Comparison of ENCODE assay signal across 8 cellular contexts in the genomic region with DNA sequence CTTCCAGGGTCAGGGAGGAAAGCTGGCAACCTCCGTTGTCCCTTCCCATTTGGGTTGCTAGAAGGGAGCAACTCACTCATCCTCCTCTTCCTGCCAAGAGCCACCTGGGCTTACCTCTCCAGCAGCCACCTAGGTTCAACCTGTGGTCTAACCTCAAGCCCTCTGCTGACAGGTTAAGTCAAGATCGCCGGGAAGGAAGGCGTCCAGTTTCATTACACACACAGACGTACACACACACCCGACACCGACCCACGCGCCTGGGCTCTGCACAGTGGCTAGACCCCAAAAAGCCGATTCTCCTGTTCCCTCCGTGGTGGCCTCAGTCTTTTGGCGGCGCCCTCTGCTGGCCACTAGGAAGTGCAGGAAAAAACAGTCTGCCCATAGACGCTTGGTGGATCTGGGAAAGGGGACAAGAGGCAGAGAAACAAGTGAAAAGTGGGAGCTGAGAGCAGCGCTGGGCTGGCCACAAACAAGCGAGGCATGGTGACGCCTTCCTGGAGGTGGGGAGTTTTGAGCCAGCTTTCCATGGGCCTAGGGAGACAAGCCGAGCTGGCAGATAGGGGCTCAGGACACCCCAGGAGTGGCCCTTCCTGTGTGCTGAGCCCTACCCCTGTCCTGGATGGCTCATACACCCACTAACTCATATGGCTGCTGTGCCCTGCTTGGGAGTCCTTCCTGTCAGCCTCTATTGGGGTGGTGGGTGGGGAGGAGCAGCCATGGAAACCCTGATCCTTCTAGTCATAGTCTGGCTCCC. TPM values are rescaled to one million over a fixed set of nuclear protein-coding genes. Genes with fewer than 3 reads are reported as not detected.
DNase-seq lines count a peak whose midpoint lies in the region; ATAC-seq and TF ChIP-seq lines count a peak whose summit lies in the region.

No MANE protein-coding gene starts in this region.

- no peak overlapping the region for H3K27ac Mint-ChIP-seq in CD8-positive, alpha-beta T cell
- H3K27ac Mint-ChIP-seq in HFFc6 (peak overlapping the region; percentile 34), immature natural killer cell (peak overlapping the region in 2 of 6 donors; percentile 3 to 4)

- peak; percentile 27 to 78 (median 66) for DNase-seq in CD8-positive, alpha-beta T cell
- peak; percentile 58 for DNase-seq in HFFc6
- peak; percentile 80 for DNase-seq in SK-MEL-5 (ENCODE audit: low read depth, low spot score)
- peak; percentile 89 for DNase-seq in astrocyte of the hippocampus (ENCODE audit: low read depth, low spot score)
- peak; percentile 57 to 68 (median 60) for DNase-seq in immature natural killer cell
- DNase-seq in stimulated activated CD4-positive, alpha-beta T cell treated with anti-CD3 and anti-CD28 coated beads, Interleukin-1b, Interleukin-23, amount 100 ng/mL, for 4 hours (ENCODE audit: low read depth in 2 of 2), result peak; percentile 55
- no peak for DNase-seq in DMS53 (lab: John Stamatoyannopoulos, UW)
- no peak for DNase-seq in NCI-H1930 (lab: John Stamatoyannopoulos, UW)

- H3K36me3 Mint-ChIP-seq in CD8-positive, alpha-beta T cell, result no peaks in the 10 kb centered on the region
- H3K36me3 Mint-ChIP-seq in HFFc6 (ENCODE audit: low read depth), result no peaks in the 10 kb centered on the region
- peaks cover 0 to 4% (median 0%) of the 10 kb centered on the region in 3 donors for H3K36me3 Mint-ChIP-seq in immature natural killer cell

- POLR2A ChIA-PET in CD8-positive, alpha-beta T cell (lab: Charles Lee), result interaction anchor here (1.5 kb wide), 1 partner anchor 350 kb away, joined by 3 read pairs; no protein-coding TSS in a partner anchor

- no peak overlapping the region for H3K27ac ChIP-seq in CD8-positive, alpha-beta T cell (ENCODE audit: low read depth, low read length)

- ATAC-seq in CD8-positive, alpha-beta T cell, result peak; percentile 50

- H3K4me1 ChIP-seq in CD8-positive, alpha-beta T cell (ENCODE audit: insufficient read depth, low read length), result peaks cover 19% of the 10 kb centered on the region

- no peaks in the 10 kb centered on the region for H3K27me3 ChIP-seq in CD8-positive, alpha-beta T cell (ENCODE audit: insufficient read depth, low read length)

- peaks cover 25% of the 10 kb centered on the region for H3K27me3 Mint-ChIP-seq in CD8-positive, alpha-beta T cell (ENCODE audit: low read depth)
- H3K27me3 Mint-ChIP-seq in HFFc6 (ENCODE audit: insufficient read depth), result peaks cover 2% of the 10 kb centered on the region
- H3K27me3 Mint-ChIP-seq in immature natural killer cell (ENCODE audit: low read depth in 3 of 3), result peaks cover 7 to 16% (median 12%) of the 10 kb centered on the region in 3 donors

- in situ Hi-C loops in SK-MEL-5 (cut with HindIII; ENCODE audit: low pct_unique_long_range_greater_than_20kb, low sequenced_read_pairs), result no loop called here

- H3K36me3 ChIP-seq in CD8-positive, alpha-beta T cell (ENCODE audit: insufficient read depth, low read length), result no peaks in the 10 kb centered on the region

- H3K4me3 Mint-ChIP-seq in CD8-positive, alpha-beta T cell, result peak overlapping the region; percentile 98
- H3K4me3 Mint-ChIP-seq in HFFc6 (peak overlapping the region; percentile 82; the same call in 1 of the 2 replicates), immature natural killer cell (peak overlapping the region; percentile 74 to 93 (median 88))

- H3K9me3 ChIP-seq in CD8-positive, alpha-beta T cell (ENCODE audit: low read length), result no peaks in the 10 kb centered on the region

- peak overlapping the region; percentile 44 for H3K4me3 ChIP-seq in CD8-positive, alpha-beta T cell (ENCODE audit: low read depth, low read length)

- H3K4me1 Mint-ChIP-seq in CD8-positive, alpha-beta T cell (ENCODE audit: low read depth), result peaks cover 19% of the 10 kb centered on the region
- peaks cover 47% of the 10 kb centered on the region for H3K4me1 Mint-ChIP-seq in HFFc6 (ENCODE audit: low read depth)
- H3K4me1 Mint-ChIP-seq in immature natural killer cell, result peaks cover 14 to 18% of the 10 kb centered on the region in 2 donors

- H3K9me3 Mint-ChIP-seq in CD8-positive, alpha-beta T cell, result no peaks in the 10 kb centered on the region
- H3K9me3 Mint-ChIP-seq in HFFc6 (no peaks in the 10 kb centered on the region), immature natural killer cell (no peaks in the 10 kb centered on the region)

- CTCF ChIA-PET in CD8-positive, alpha-beta T cell (lab: Charles Lee), result interaction anchor here (0.6 to 8.9 kb wide), 38 partner anchors 10 to 409 kb away, joined by 3 to 153 read pairs (median 4); partner anchors contain the start of genes MRPS18A and VEGFA

- intact Hi-C loops in CD8-positive, alpha-beta T cell (cut with DNase I, micrococcal nuclease), result loop anchor here (1.0 kb wide), 2 partner anchors 305 to 350 kb away; no protein-coding TSS in a partner anchor

- TF ChIP-seq CTCF in CD8-positive, alpha-beta T cell (IDR thresholded peaks at IDR 0.05), result peak; percentile 80
- TF ChIP-seq CTCF in HFFc6 (IDR thresholded peaks at IDR 0.05), result peak; percentile 95

RNA-seq across cellular contexts. Expression of gene MRPL14, which starts 52.7 kb away (rescaled TPM):
- total RNA-seq in CD8-positive, alpha-beta T cell, result 10 to 100 TPM; 10.3 to 10.5 TPM
- 10 to 100 TPM; 50.9 to 64.2 (median 56.0) TPM for total RNA-seq in HFFc6 (2021; fragmentation: NEBNext Ultra II Directional; extraction: Animal tissue kit (Norgen Biotek cat#: 25700))
- 60.0 and 61.2 TPM in 2 replicates for total RNA-seq in SK-MEL-5 (2014; rRNA removed; shearing (Covaris generic))
- 42.0 and 60.3 TPM in 2 replicates for polyA plus RNA-seq in SK-MEL-5 (2015; cell fraction: cytosol; rRNA removed)
- polyA plus RNA-seq in SK-MEL-5 (2015; cell fraction: nucleus; rRNA removed), result 8.5 and 9.1 TPM in 2 replicates
- polyA plus RNA-seq in immature natural killer cell, result 100 to 1,000 TPM; 107 to 178 (median 120) TPM

RNA-seq across cellular contexts. Expression of gene TMEM63B, which starts 52.8 kb away (rescaled TPM):
- total RNA-seq in CD8-positive, alpha-beta T cell, result 10 to 100 TPM; 14.1 to 19.0 TPM
- total RNA-seq in HFFc6 (2021; fragmentation: NEBNext Ultra II Directional; extraction: Animal tissue kit (Norgen Biotek cat#: 25700)), result 10 to 100 TPM; 38.3 to 55.1 (median 44.7) TPM
- total RNA-seq in SK-MEL-5 (2014; rRNA removed; shearing (Covaris generic)), result 23.6 and 27.6 TPM in 2 replicates
- polyA plus RNA-seq in SK-MEL-5 (2015; cell fraction: cytosol; rRNA removed), result 55.1 and 71.9 TPM in 2 replicates
- polyA plus RNA-seq in SK-MEL-5 (2015; cell fraction: nucleus; rRNA removed), result 39.8 and 48.3 TPM in 2 replicates
- 1 to 10 TPM in 2 of 3 donors, under 1 TPM in 1; 0.25 to 1.7 (median 1.5) TPM for polyA plus RNA-seq in immature natural killer cell

Comparison
In these comparisons a context has a peak if more than half of its experiments do, and no peak if none do; other contexts are left out.
1. DNase-seq: peak in CD8-positive, alpha-beta T cell (7 of 7), HFFc6 (single experiment), SK-MEL-5 (single experiment), astrocyte of the hippocampus (single experiment), immature natural killer cell (3 of 3) and stimulated activated CD4-positive, alpha-beta T cell treated with anti-CD3 and anti-CD28 coated beads, Interleukin-1b, Interleukin-23, amount 100 ng/mL, for 4 hours (2 of 2); none in DMS53 (single experiment) and NCI-H1930 (0 of 2).
2. Peak in every context shown above with its lines, with median percentiles within 50 percentile points of each other: H3K4me3 Mint-ChIP-seq.